Comparison of ENCODE assay signal across 8 cellular contexts in genomic region chr1:184563308-184563707, GRCh38.
DNase-seq lines count a peak whose midpoint lies in the region; ATAC-seq and TF ChIP-seq lines count a peak whose summit lies in the region.

No MANE protein-coding gene starts in this region.

- no peaks in the 10 kb centered on the region for H3K4me1 Mint-ChIP-seq in activated CD4-positive, alpha-beta memory T cell treated with anti-CD3 and anti-CD28 coated beads, Interleukin-2, amount 10 ng/mL, durations not matched to agents 7 days and 5 days
- peaks cover 0 to 9% (median 0%) of the 10 kb centered on the region in 4 donors for H3K4me1 Mint-ChIP-seq in naive thymus-derived CD8-positive, alpha-beta T cell

- POLR2A ChIA-PET in activated CD4-positive, alpha-beta memory T cell treated with anti-CD3 and anti-CD28 coated beads, Interleukin-2, amount 10 ng/mL, durations not matched to agents 7 days and 5 days (lab: Charles Lee): no interaction called here
- POLR2A ChIA-PET in naive thymus-derived CD8-positive, alpha-beta T cell (lab: Charles Lee): no interaction called here

- DNase-seq in COR-L47 (lab: John Stamatoyannopoulos, UW) (peak; percentile 34), NB4 (ENCODE audit: low read depth) (peak; percentile 37), astrocyte of the cerebellum (ENCODE audit: low read depth) (peak; percentile 6), left colon (no peak)
- DNase-seq in activated CD4-positive, alpha-beta memory T cell treated with anti-CD3 and anti-CD28 coated beads, Interleukin-2, amount 10 ng/mL, durations not matched to agents 7 days and 5 days: no peak
- no peak for DNase-seq in naive thymus-derived CD8-positive, alpha-beta T cell

- ATAC-seq in left colon: peak; percentile 36
- ATAC-seq in HG03175 (IDR thresholded peaks at IDR 0.05; ENCODE audit: unreplicated experiment): no peak
- no peak for ATAC-seq in HG03108 (IDR thresholded peaks at IDR 0.05; ENCODE audit: unreplicated experiment)
- ATAC-seq in naive thymus-derived CD8-positive, alpha-beta T cell: no peak

- intact Hi-C loops in left colon (cut with DNase I, micrococcal nuclease): loop anchor here in 1 of 2 donors (10.0 kb wide), 1 partner anchor 489 kb away; no protein-coding TSS in a partner anchor

- in situ Hi-C loops in astrocyte of the cerebellum (cut with HindIII; ENCODE audit: low sequenced_read_pairs): no loop called here

- H3K36me3 Mint-ChIP-seq in activated CD4-positive, alpha-beta memory T cell treated with anti-CD3 and anti-CD28 coated beads, Interleukin-2, amount 10 ng/mL, durations not matched to agents 7 days and 5 days (ENCODE audit: low read depth): no peaks in the 10 kb centered on the region
- no peaks in the 10 kb centered on the region for H3K36me3 Mint-ChIP-seq in naive thymus-derived CD8-positive, alpha-beta T cell

- TF ChIP-seq POLR2A in NB4 (IDR thresholded peaks at IDR 0.05; ENCODE audit: extremely low read depth, insufficient read length): no peak

- peaks cover 6% of the 10 kb centered on the region for H3K27me3 Mint-ChIP-seq in activated CD4-positive, alpha-beta memory T cell treated with anti-CD3 and anti-CD28 coated beads, Interleukin-2, amount 10 ng/mL, durations not matched to agents 7 days and 5 days
- H3K27me3 Mint-ChIP-seq in naive thymus-derived CD8-positive, alpha-beta T cell: peaks cover 0 to 4% (median 2%) of the 10 kb centered on the region in 5 donors

- no peak overlapping the region for H3K4me3 ChIP-seq in NB4 (ENCODE audit: low read depth, low read length)
- H3K4me3 ChIP-seq in astrocyte of the cerebellum (ENCODE audit: low read depth, low read length): no peak overlapping the region

- TF ChIP-seq CTCF in NB4 (IDR thresholded peaks at IDR 0.05; ENCODE audit: low read depth, low read length) (peak; percentile 27), astrocyte of the cerebellum (IDR thresholded peaks at IDR 0.05; ENCODE audit: low read depth, low read length, missing control alignments) (peak; percentile 33)

- H3K27ac Mint-ChIP-seq in activated CD4-positive, alpha-beta memory T cell treated with anti-CD3 and anti-CD28 coated beads, Interleukin-2, amount 10 ng/mL, durations not matched to agents 7 days and 5 days: no peak overlapping the region
- no peak overlapping the region for H3K27ac Mint-ChIP-seq in naive thymus-derived CD8-positive, alpha-beta T cell

- H3K4me3 Mint-ChIP-seq in activated CD4-positive, alpha-beta memory T cell treated with anti-CD3 and anti-CD28 coated beads, Interleukin-2, amount 10 ng/mL, durations not matched to agents 7 days and 5 days: no peak overlapping the region
- no peak overlapping the region for H3K4me3 Mint-ChIP-seq in naive thymus-derived CD8-positive, alpha-beta T cell

- CTCF ChIA-PET in activated CD4-positive, alpha-beta memory T cell treated with anti-CD3 and anti-CD28 coated beads, Interleukin-2, amount 10 ng/mL, durations not matched to agents 7 days and 5 days (lab: Charles Lee): interaction anchor here (1.1 kb wide), 1 partner anchor 176 kb away, joined by 4 read pairs; the partner anchor contains the start of gene C1orf21

- no peaks in the 10 kb centered on the region for H3K9me3 Mint-ChIP-seq in activated CD4-positive, alpha-beta memory T cell treated with anti-CD3 and anti-CD28 coated beads, Interleukin-2, amount 10 ng/mL, durations not matched to agents 7 days and 5 days
- peaks cover 0 to 9% (median 0%) of the 10 kb centered on the region in 9 donors for H3K9me3 Mint-ChIP-seq in naive thymus-derived CD8-positive, alpha-beta T cell

Comparison
In these comparisons a context has a peak if more than half of its experiments do, and no peak if none do; other contexts are left out.
1. DNase-seq: peak in COR-L47 (single experiment), NB4 (single experiment) and astrocyte of the cerebellum (single experiment); none in left colon (0 of 2), activated CD4-positive, alpha-beta memory T cell treated with anti-CD3 and anti-CD28 coated beads, Interleukin-2, amount 10 ng/mL, durations not matched to agents 7 days and 5 days (single experiment) and naive thymus-derived CD8-positive, alpha-beta T cell (0 of 10).